Comparison of ENCODE assay signal across 21 cellular contexts in the genomic region with DNA sequence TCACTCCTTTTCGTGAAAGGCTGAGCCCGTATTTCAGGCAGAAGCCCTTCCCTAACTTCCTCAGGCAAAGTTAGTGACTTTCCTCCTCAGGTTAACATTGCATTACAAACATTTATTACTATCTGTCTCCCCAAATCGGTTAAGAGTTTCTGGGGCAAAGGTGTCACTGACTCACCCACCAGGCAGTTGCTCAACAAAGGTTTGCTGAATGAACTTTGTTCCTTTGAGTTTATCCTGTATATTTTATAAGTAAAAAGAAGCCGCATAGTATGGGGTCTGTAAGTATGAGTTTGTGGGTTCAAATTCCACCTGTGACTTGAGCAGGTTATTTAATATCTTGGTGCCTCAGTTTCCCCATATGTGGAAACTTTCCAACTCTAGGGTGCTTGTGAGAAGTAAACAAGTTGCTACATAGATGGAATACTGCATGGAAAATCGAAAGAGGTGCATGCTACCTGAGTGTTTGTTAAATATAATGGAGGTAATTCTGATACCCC.
DNase-seq lines count a peak whose midpoint lies in the region; TF ChIP-seq lines count a peak whose summit lies in the region.
"Had no signal": no experiment of that assay in that cellular context is flagged by ENCODE, and none has a peak within 500 bp of the region (broad histone marks: within the 10 kb centered on the region; RNA-seq: fewer than 3 reads in every experiment).

No MANE protein-coding gene starts in this region.

- peaks cover 10% of the 10 kb centered on the region for H3K79me1 ChIP-seq in trophoblast cell (ENCODE audit: low read length)

- H3K23ac ChIP-seq in trophoblast cell (ENCODE audit: low read length), result no peak overlapping the region

- H3K27me3 ChIP-seq in trophoblast cell (ENCODE audit: insufficient read depth, low read length) (no peaks in the 10 kb centered on the region), esophagus muscularis mucosa (no peaks in the 10 kb centered on the region)

- no peak for TF ChIP-seq EP300 in esophagus muscularis mucosa (IDR thresholded peaks at IDR 0.05)

- intact Hi-C loops in esophagus muscularis mucosa (cut with DNase I), result no loop called here

- H2BK5ac ChIP-seq in trophoblast cell (ENCODE audit: low read depth, low read length, poor library complexity), result no peak overlapping the region

- H3K9me3 ChIP-seq in trophoblast cell (ENCODE audit: insufficient read depth, low read depth, low read length) (no peaks in the 10 kb centered on the region), esophagus muscularis mucosa (no peaks in the 10 kb centered on the region)

- H4K8ac ChIP-seq in trophoblast cell (ENCODE audit: low read depth, low read length), result no peak overlapping the region

- H3K18ac ChIP-seq in trophoblast cell (ENCODE audit: low read length), result no peak overlapping the region

- no peak overlapping the region for H2BK12ac ChIP-seq in trophoblast cell (ENCODE audit: low read length)

- no peak overlapping the region for H3K4me3 ChIP-seq in fibroblast of mammary gland (ENCODE audit: control insufficient read depth, low read depth, low read length)
- H3K4me3 ChIP-seq in trophoblast cell (ENCODE audit: low read depth, low read length), result no peak overlapping the region
- no peak overlapping the region for H3K4me3 ChIP-seq in esophagus muscularis mucosa

- peak overlapping the region; percentile 39 for H4K91ac ChIP-seq in trophoblast cell (ENCODE audit: low read depth, low read length)

- peaks cover 9 to 13% of the 10 kb centered on the region in 2 experiments for H3K4me1 ChIP-seq in trophoblast cell (ENCODE audit: control insufficient read depth in 1 of 2, insufficient read depth in 2 of 2, low read length in 2 of 2)
- H3K4me1 ChIP-seq in esophagus muscularis mucosa, result peaks cover 0 to 12% (median 4%) of the 10 kb centered on the region in 4 donors

- no CpG with 5 or more reads among the region's 5 CpGs for WGBS in trophoblast cell (ENCODE audit: extremely low coverage, insufficient coverage, insufficient read length)
- 91% methylated on average over 5 of the region's 5 CpGs for WGBS in esophagus muscularis mucosa

- H3K9ac ChIP-seq in trophoblast cell (ENCODE audit: low read length), result no peak overlapping the region

- no peak overlapping the region for H2AFZ ChIP-seq in trophoblast cell (ENCODE audit: insufficient read depth, low read length, poor library complexity)

- H3K27ac ChIP-seq in trophoblast cell (ENCODE audit: low read depth, low read length) (no peak overlapping the region), esophagus muscularis mucosa (replicated peaks in 1 of 4) (no peak overlapping the region)

- no peak overlapping the region for H3K4ac ChIP-seq in trophoblast cell (ENCODE audit: low read depth, low read length)

- TF ChIP-seq CTCF in fibroblast of mammary gland (conservative IDR thresholded peaks at IDR 0.05; ENCODE audit: control insufficient read depth, insufficient read depth, low read depth, low read length) (no peak), esophagus muscularis mucosa (IDR thresholded peaks at IDR 0.05) (no peak)

- H3K79me2 ChIP-seq in trophoblast cell (ENCODE audit: control insufficient read depth, insufficient read depth, low read length, poor library complexity), result peaks cover 2% of the 10 kb centered on the region

- H4K12ac ChIP-seq in trophoblast cell (ENCODE audit: low read depth, low read length), result no peak overlapping the region

- H2AK5ac ChIP-seq in trophoblast cell (ENCODE audit: low read length), result no peak overlapping the region

- no peak for TF ChIP-seq POLR2A in esophagus muscularis mucosa (IDR thresholded peaks at IDR 0.05; ENCODE audit: low read depth)

- no peak overlapping the region for H2BK120ac ChIP-seq in trophoblast cell (ENCODE audit: insufficient read depth, low read length, poor library complexity)

- peak overlapping the region; percentile 1 for H3K4me2 ChIP-seq in trophoblast cell (ENCODE audit: low read length)

- DNase-seq in HCEC 1CT (peak; percentile 79), RPMI7951 (ENCODE audit: low read depth) (peak; percentile 23), fibroblast of mammary gland (ENCODE audit: low read depth) (peak; percentile 72), trophoblast cell (peak; percentile 71 to 81), esophagus muscularis mucosa (ENCODE audit: extremely low spot score) (no peak), CD1c-positive myeloid dendritic cell (ENCODE audit: extremely low spot score) (no peak), KG1 (lab: John Stamatoyannopoulos, UW) (no peak), DMS 273 treated with DMSO at 0.1 percent for 48 hours (lab: John Stamatoyannopoulos, UW) (no peak)
- DNase-seq: activated CD4-positive, alpha-beta memory T cell treated with anti-CD3 and anti-CD28 coated beads for 36 hours; activated naive CD4-positive, alpha-beta T cell treated with Interleukin-2 at 50 U/mL for 16 hours; anterior cingulate cortex; CD4-positive, CD25-positive, alpha-beta regulatory T cell; cerebellar nuclear complex; effector CD8-positive, alpha-beta T cell; NCI-H1436; NCI-H774; nephron progenitor cell; OCI-M1; stimulated activated CD4-positive, alpha-beta T cell treated with anti-CD3 and anti-CD28 coated beads, Interleukin-4, amount 100 ng/mL, for 4 hours; substantia nigra; T-helper 2 cell had no signal

- no peak overlapping the region for H3K14ac ChIP-seq in trophoblast cell (ENCODE audit: low read length)

- peaks cover 1 to 9% of the 10 kb centered on the region in 2 experiments for H3K36me3 ChIP-seq in trophoblast cell (ENCODE audit: control insufficient read depth in 1 of 2, insufficient read depth in 2 of 2, low read length in 2 of 2)
- H3K36me3 ChIP-seq in esophagus muscularis mucosa, result peaks cover 0 to 11% (median 0%) of the 10 kb centered on the region in 4 donors

Comparison
In these comparisons a context has a peak if more than half of its experiments do, and no peak if none do; other contexts are left out.
1. DNase-seq: peak in HCEC 1CT (single experiment), RPMI7951 (single experiment), fibroblast of mammary gland (single experiment) and trophoblast cell (2 of 2); none in esophagus muscularis mucosa (single experiment), CD1c-positive myeloid dendritic cell (single experiment), KG1 (single experiment) and DMS 273 treated with DMSO at 0.1 percent for 48 hours (single experiment).